2 cellular contexts compared by ENCODE assay signal in the genomic region with DNA sequence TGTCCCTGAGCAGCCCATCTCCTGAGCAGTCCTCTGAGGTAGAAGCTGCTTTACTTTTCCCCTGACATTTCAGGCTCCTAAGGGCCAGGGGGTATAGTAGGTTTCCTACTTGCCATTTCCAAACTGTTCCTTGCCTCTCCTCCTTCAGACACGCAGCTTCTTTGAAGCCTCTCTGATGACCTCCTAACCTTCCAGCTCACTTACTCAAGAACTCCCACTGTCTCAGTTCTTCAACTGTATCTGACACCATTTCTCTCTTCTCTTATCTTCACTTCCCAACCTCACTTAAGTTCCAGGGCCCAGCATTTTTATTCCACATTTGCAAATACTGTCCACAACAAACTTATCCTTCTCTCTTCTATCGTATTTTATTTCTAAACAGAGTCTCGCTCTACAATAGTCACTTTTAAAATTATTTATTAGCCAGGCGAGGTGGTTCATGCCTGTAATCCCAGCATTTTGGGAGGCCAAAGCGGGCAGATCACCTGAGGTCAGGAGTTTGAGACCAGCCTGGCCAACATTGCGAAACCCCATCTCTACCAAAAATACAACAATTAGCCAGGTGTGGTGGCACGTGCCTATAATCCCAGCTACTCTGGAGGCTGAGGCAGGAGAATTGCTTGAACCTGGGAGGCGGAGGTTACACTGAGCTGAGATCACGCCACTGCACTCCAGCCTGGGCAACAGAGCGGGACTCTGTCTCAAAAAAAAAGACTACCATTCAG. TPM values are rescaled to one million over a fixed set of nuclear protein-coding genes. Genes with fewer than 3 reads are reported as not detected.
"Had no signal": no experiment of that assay in that cellular context is flagged by ENCODE, and none has a peak within 500 bp of the region (broad histone marks: within the 10 kb centered on the region; RNA-seq: fewer than 3 reads in every experiment).

No MANE protein-coding gene starts in this region.

RNA-seq across cellular contexts. Expression of a gene that starts 7.4 kb away (rescaled TPM):
- total RNA-seq: M059J, Right ventricle myocardium superior had no signal
